In the genomic region with DNA sequence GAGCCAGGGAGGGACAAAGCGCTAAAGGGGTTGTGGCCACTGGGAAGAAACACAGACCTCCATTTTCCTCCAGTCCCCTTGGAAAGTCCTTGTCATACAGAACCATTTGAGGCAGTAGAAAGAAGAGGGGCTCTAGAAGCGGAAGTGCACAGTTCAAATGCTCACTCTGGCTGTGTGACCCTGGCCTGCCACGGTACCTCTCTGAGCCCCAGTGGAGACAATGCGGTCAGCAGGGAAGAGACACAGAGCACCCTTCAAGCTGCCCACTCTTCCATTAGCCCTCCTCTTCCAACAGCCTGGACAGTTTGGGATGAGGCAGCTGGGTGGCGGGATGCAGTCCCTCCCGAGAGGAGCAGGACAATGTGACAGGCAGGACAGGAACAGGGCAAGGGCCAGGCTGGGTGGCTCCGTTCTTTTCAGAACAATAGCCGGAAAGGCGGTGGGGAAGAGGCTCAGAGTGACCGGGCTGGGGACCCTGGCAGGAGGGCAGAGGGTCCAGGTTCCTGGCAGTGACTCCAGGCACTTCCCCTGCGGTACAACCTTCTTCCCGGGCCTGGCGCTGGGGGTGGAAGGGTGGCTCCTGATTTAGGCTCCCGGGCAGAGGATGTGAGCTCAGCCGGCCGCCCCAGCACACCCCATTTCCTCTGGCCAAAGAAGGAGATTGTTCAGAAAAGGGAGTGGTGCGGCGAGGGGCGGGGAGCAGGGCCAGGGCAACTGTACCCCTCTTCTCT, we compare ENCODE assay signal across 3 cellular contexts.
TF ChIP-seq lines count a peak whose summit lies in the region.

No MANE protein-coding gene starts in this region.

TF ChIP-seq in IMR-90, 13 proteins besides CTCF, POLR2A, EP300 and RAD21:
- TF ChIP-seq RCOR1 (IDR thresholded peaks at IDR 0.05; ENCODE audit: insufficient replicate concordance, low read length) (no peak), FOS (IDR thresholded peaks at IDR 0.05; ENCODE audit: low read depth, low read length) (no peak), BHLHE40 (IDR thresholded peaks at IDR 0.05; ENCODE audit: low read depth, low read length) (no peak), USF2 (IDR thresholded peaks at IDR 0.05; ENCODE audit: low read depth, low read length) (no peak), MAZ (IDR thresholded peaks at IDR 0.05; ENCODE audit: borderline replicate concordance, low read depth, low read length) (no peak), SMC3 (IDR thresholded peaks at IDR 0.05; ENCODE audit: low read depth, low read length) (no peak), MXI1 (IDR thresholded peaks at IDR 0.05; ENCODE audit: borderline replicate concordance, low read depth, low read length) (no peak), RFX5 (IDR thresholded peaks at IDR 0.05; ENCODE audit: low read depth, low read length) (no peak), CEBPB (IDR thresholded peaks at IDR 0.05; ENCODE audit: low read depth, low read length) (no peak)

TF ChIP-seq in endothelial cell of umbilical vein, 7 proteins besides CTCF, POLR2A, EP300 and RAD21:
- TF ChIP-seq MYC (IDR thresholded peaks at IDR 0.05; ENCODE audit: low read depth, low read length) (no peak), GATA2 (IDR thresholded peaks at IDR 0.05; ENCODE audit: insufficient read depth, insufficient read length, low read depth, low read length) (no peak), FOS (IDR thresholded peaks at IDR 0.05; ENCODE audit: borderline replicate concordance, insufficient read depth, low read length) (no peak), MAX (IDR thresholded peaks at IDR 0.05; ENCODE audit: insufficient read depth, insufficient read length) (no peak), EZH2 (IDR thresholded peaks at IDR 0.05; ENCODE audit: borderline replicate concordance, low read depth, low read length, severe bottlenecking) (no peak), POLR2AphosphoS5 (IDR thresholded peaks at IDR 0.05; ENCODE audit: insufficient read depth, low read depth, low read length) (no peak), JUN (IDR thresholded peaks at IDR 0.05; ENCODE audit: borderline replicate concordance, insufficient read depth, insufficient read length, low read depth) (no peak)
TF ChIP-seq in endothelial cell of umbilical vein: peak in this region for 0.

TF ChIP-seq in liver, 16 proteins besides CTCF, POLR2A, EP300 and RAD21:
- TF ChIP-seq SP1 (IDR thresholded peaks at IDR 0.05) (peak; percentile 57), FOXA1 (IDR thresholded peaks at IDR 0.05) (no peak), JUND (IDR thresholded peaks at IDR 0.05) (no peak), NR2F2 (IDR thresholded peaks at IDR 0.05) (peak; percentile 89), MAX (IDR thresholded peaks at IDR 0.05) (no peak), ZBTB33 (IDR thresholded peaks at IDR 0.05) (no peak), FOXA2 (IDR thresholded peaks at IDR 0.05) (no peak), REST (IDR thresholded peaks at IDR 0.05) (no peak)
- TF ChIP-seq, protein P1, sequence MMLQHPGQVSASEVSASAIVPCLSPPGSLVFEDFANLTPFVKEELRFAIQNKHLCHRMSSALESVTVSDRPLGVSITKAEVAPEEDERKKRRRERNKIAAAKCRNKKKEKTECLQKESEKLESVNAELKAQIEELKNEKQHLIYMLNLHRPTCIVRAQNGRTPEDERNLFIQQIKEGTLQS (IDR thresholded peaks at IDR 0.05), result no peak
